ENCODE assay signal across 15 cellular contexts in the genomic region with DNA sequence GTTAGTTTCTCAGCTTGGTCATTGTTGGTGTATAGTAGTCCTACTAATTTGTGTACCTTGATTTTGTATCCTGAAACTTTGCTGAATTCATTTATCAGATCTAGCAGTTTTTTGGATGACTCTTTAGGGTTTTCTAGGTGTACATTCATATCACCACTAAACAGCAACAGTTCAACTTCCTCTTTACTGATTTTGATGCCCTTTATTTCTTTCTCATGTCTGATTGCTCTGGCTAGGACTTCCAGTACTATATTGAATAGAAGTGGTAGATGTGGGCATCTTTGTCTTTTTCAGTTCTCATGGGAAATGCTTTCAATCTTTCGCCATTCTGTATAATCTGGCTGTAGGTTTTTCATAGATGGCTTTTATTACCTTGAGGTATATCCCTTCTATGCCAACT.
"Had no signal": no experiment of that assay in that cellular context is flagged by ENCODE, and none has a peak within 500 bp of the region (broad histone marks: within the 10 kb centered on the region; RNA-seq: fewer than 3 reads in every experiment).

No MANE protein-coding gene starts in this region.

- H3K9me3 ChIP-seq: transverse colon had no signal

- FAIRE-seq: endothelial cell of umbilical vein had no signal

- H3K4me1 ChIP-seq: right atrium auricular region, sigmoid colon, transverse colon had no signal

- H3K36me3 ChIP-seq: right atrium auricular region, sigmoid colon, transverse colon had no signal

- DNase-seq: effector CD4-positive, alpha-beta T cell; endodermal cell; erythroblast; foreskin melanocyte; head of caudate nucleus; left colon; natural killer cell; sigmoid colon; stimulated activated CD4-positive, alpha-beta T cell treated with anti-CD3 and anti-CD28 coated beads, Interleukin-12 subunit alpha, Interleukin-12 subunit beta, amount 100 ng/mL, for 4 hours; transverse colon had no signal

- ATAC-seq: left colon, natural killer cell had no signal

- H3K27me3 ChIP-seq: hepatocyte, right atrium auricular region, sigmoid colon, transverse colon had no signal

- H3K4me3 ChIP-seq: coronary artery, hepatocyte, right atrium auricular region, sigmoid colon, skin epidermis, transverse colon had no signal

- H3K27ac ChIP-seq: coronary artery, hepatocyte, right atrium auricular region, sigmoid colon, skin epidermis, transverse colon had no signal
